7 cellular contexts compared by ENCODE assay signal in genomic region chr17:62137013-62137733, GRCh38.
DNase-seq lines count a peak whose midpoint lies in the region; ATAC-seq, FAIRE-seq and TF ChIP-seq lines count a peak whose summit lies in the region.
"Not testable (repeated sequence)": the region's sequence is repeated elsewhere in the genome, so short reads cannot be mapped to it uniquely, and the experiment has no call there.

No MANE protein-coding gene starts in this region.

- not testable (repeated sequence) for H3K27ac Mint-ChIP-seq in GM23338; activated T-cell treated with anti-CD3 and anti-CD28 coated beads, Interleukin-2, amount 50 U/mL, for 72 hours; activated naive CD4-positive, alpha-beta T cell treated with anti-CD3 and anti-CD28 coated beads, Interleukin-2, amount 10 ng/mL, durations not matched to agents 7 days and 5 days; effector memory CD8-positive, alpha-beta T cell; stimulated activated effector memory CD8-positive, alpha-beta T cell treated with anti-CD3 and anti-CD28 coated beads, Interleukin-12 subunit alpha, Interleukin-12 subunit beta, amount 100 ng/mL, for 72 hours

- not testable (repeated sequence) for H2BK120ac ChIP-seq in neuronal stem cell (ENCODE audit: low read depth, low read length)

- H2BK15ac ChIP-seq in neuronal stem cell (ENCODE audit: low read length), result not testable (repeated sequence)

- ATAC-seq in GM23338; activated T-cell treated with anti-CD3 and anti-CD28 coated beads, Interleukin-2, amount 50 U/mL, for 72 hours (replicated peaks in 1 of 2); effector memory CD8-positive, alpha-beta T cell (replicated peaks); stimulated activated effector memory CD8-positive, alpha-beta T cell treated with anti-CD3 and anti-CD28 coated beads, Interleukin-12 subunit alpha, Interleukin-12 subunit beta, amount 100 ng/mL, for 72 hours: not testable (repeated sequence)

- not testable (repeated sequence) for H3K9me3 Mint-ChIP-seq in GM23338; activated T-cell treated with anti-CD3 and anti-CD28 coated beads, Interleukin-2, amount 50 U/mL, for 72 hours; activated naive CD4-positive, alpha-beta T cell treated with anti-CD3 and anti-CD28 coated beads, Interleukin-2, amount 10 ng/mL, durations not matched to agents 7 days and 5 days; effector memory CD8-positive, alpha-beta T cell; stimulated activated effector memory CD8-positive, alpha-beta T cell treated with anti-CD3 and anti-CD28 coated beads, Interleukin-12 subunit alpha, Interleukin-12 subunit beta, amount 100 ng/mL, for 72 hours

- H3K4me1 ChIP-seq in GM23338 (ENCODE audit: insufficient read depth); neuronal stem cell (ENCODE audit: control insufficient read depth in 2 of 2, insufficient read depth in 1 of 2, low read depth in 1 of 2, low read length in 2 of 2): not testable (repeated sequence)

- not testable (repeated sequence) for H4K8ac ChIP-seq in neuronal stem cell (ENCODE audit: low read depth, low read length)

- CTCF ChIA-PET in activated naive CD4-positive, alpha-beta T cell treated with anti-CD3 and anti-CD28 coated beads, Interleukin-2, amount 10 ng/mL, durations not matched to agents 7 days and 5 days (lab: Charles Lee), result not testable (repeated sequence)

- TF ChIP-seq CTCF in GM23338 (conservative IDR thresholded peaks at IDR 0.05; ENCODE audit: low read depth in 2 of 2); bronchial epithelial cell (IDR thresholded peaks at IDR 0.05; ENCODE audit: insufficient read depth, low read length, severe bottlenecking): not testable (repeated sequence)

- H3K4me2 ChIP-seq in GM23338; neuronal stem cell (ENCODE audit: insufficient read depth, low read length, poor library complexity, severe bottlenecking): not testable (repeated sequence)

- H3K27me3 Mint-ChIP-seq in GM23338 (ENCODE audit: insufficient read depth, low read depth, poor library complexity), result not testable (repeated sequence)
- H3K27me3 Mint-ChIP-seq in activated T-cell treated with anti-CD3 and anti-CD28 coated beads, Interleukin-2, amount 50 U/mL, for 72 hours (ENCODE audit: low read depth), result peaks cover 44% of the 10 kb centered on the region
- peaks cover 56% of the 10 kb centered on the region for H3K27me3 Mint-ChIP-seq in activated naive CD4-positive, alpha-beta T cell treated with anti-CD3 and anti-CD28 coated beads, Interleukin-2, amount 10 ng/mL, durations not matched to agents 7 days and 5 days
- peaks cover 34 to 55% of the 10 kb centered on the region in 2 donors for H3K27me3 Mint-ChIP-seq in effector memory CD8-positive, alpha-beta T cell

- H3F3A ChIP-seq in GM23338 (replicated peaks; ENCODE audit: low read depth), result not testable (repeated sequence)

- H3K27me3 ChIP-seq in GM23338 (ENCODE audit: insufficient read depth); bronchial epithelial cell (ENCODE audit: control insufficient read depth, insufficient read depth, low read length); neuronal stem cell (ENCODE audit: control insufficient read depth in 3 of 3, insufficient read depth in 3 of 3, low read depth in 1 of 3, low read length in 3 of 3): not testable (repeated sequence)

- H3K18ac ChIP-seq in neuronal stem cell (ENCODE audit: low read length), result not testable (repeated sequence)

- H3K79me2 ChIP-seq in GM23338 (replicated peaks; ENCODE audit: insufficient read depth), result not testable (repeated sequence)

- not testable (repeated sequence) for DNase-seq in GM23338 (ENCODE audit: low spot score); activated T-cell treated with anti-CD3 and anti-CD28 coated beads, Interleukin-2, amount 50 U/mL, for 72 hours; activated naive CD4-positive, alpha-beta T cell treated with anti-CD3 and anti-CD28 coated beads, Interleukin-2, amount 10 ng/mL, durations not matched to agents 7 days and 5 days; bronchial epithelial cell (ENCODE audit: low read depth); effector memory CD8-positive, alpha-beta T cell; neuronal stem cell (ENCODE audit: low spot score); stimulated activated effector memory CD8-positive, alpha-beta T cell treated with anti-CD3 and anti-CD28 coated beads, Interleukin-12 subunit alpha, Interleukin-12 subunit beta, amount 100 ng/mL, for 72 hours (ENCODE audit: low spot score in 2 of 2)

- H4K91ac ChIP-seq in neuronal stem cell (ENCODE audit: low read depth, low read length, poor library complexity), result not testable (repeated sequence)

- not testable (repeated sequence) for H3K79me1 ChIP-seq in neuronal stem cell (ENCODE audit: low read depth, low read length)

- H3K9me3 ChIP-seq in neuronal stem cell (replicated peaks in 1 of 2; ENCODE audit: control insufficient read depth in 2 of 2, insufficient read depth in 1 of 2, low read depth in 1 of 2, low read length in 2 of 2), result not testable (repeated sequence)

- H3K4me3 ChIP-seq in GM23338, result 0 out of 2 replicates have a peak overlapping the region, but pooled peaks have one; percentile 46
- H3K4me3 ChIP-seq in bronchial epithelial cell (ENCODE audit: low read depth, low read length); neuronal stem cell (ENCODE audit: low read length in 2 of 2): not testable (repeated sequence)

- not testable (repeated sequence) for H3K23ac ChIP-seq in neuronal stem cell (ENCODE audit: low read depth, low read length, poor library complexity)

- H2AFZ ChIP-seq in GM23338, result 0 out of 2 replicates have a peak overlapping the region, but pooled peaks have one; percentile 47
- H2AFZ ChIP-seq in neuronal stem cell (ENCODE audit: low read length), result not testable (repeated sequence)

- peak; percentile 36 for FAIRE-seq in bronchial epithelial cell (lab: Jason Lieb, UNC)

- H3K9ac ChIP-seq in neuronal stem cell (ENCODE audit: low read depth, low read length, poor library complexity), result not testable (repeated sequence)

- not testable (repeated sequence) for H3K9me2 ChIP-seq in GM23338 (ENCODE audit: insufficient read depth)

- H3K4me3 Mint-ChIP-seq in GM23338, result not testable (repeated sequence)
- peak overlapping the region; percentile 51 to 60 for H3K4me3 Mint-ChIP-seq in activated T-cell treated with anti-CD3 and anti-CD28 coated beads, Interleukin-2, amount 50 U/mL, for 72 hours
- H3K4me3 Mint-ChIP-seq in activated naive CD4-positive, alpha-beta T cell treated with anti-CD3 and anti-CD28 coated beads, Interleukin-2, amount 10 ng/mL, durations not matched to agents 7 days and 5 days, result peak overlapping the region; percentile 23
- peak overlapping the region; percentile 15 to 46 for H3K4me3 Mint-ChIP-seq in effector memory CD8-positive, alpha-beta T cell
- H3K4me3 Mint-ChIP-seq in stimulated activated effector memory CD8-positive, alpha-beta T cell treated with anti-CD3 and anti-CD28 coated beads, Interleukin-12 subunit alpha, Interleukin-12 subunit beta, amount 100 ng/mL, for 72 hours, result peak overlapping the region; percentile 24

- not testable (repeated sequence) for H2AK5ac ChIP-seq in neuronal stem cell (ENCODE audit: low read depth, low read length)

- WGBS in neuronal stem cell (ENCODE audit: extremely low coverage in 2 of 2, insufficient read length in 2 of 2, insufficient replicate concordance in 1 of 2), 2 donors, result no CpG with 5 or more reads among the region's 40 CpGs

- H3K4ac ChIP-seq in neuronal stem cell (ENCODE audit: low read length), result not testable (repeated sequence)

- H2BK5ac ChIP-seq in neuronal stem cell (ENCODE audit: low read length), result not testable (repeated sequence)

- H3K14ac ChIP-seq in neuronal stem cell (ENCODE audit: low read length), result not testable (repeated sequence)

- H3K36me3 ChIP-seq in GM23338 (ENCODE audit: insufficient read depth); bronchial epithelial cell (ENCODE audit: control insufficient read depth, insufficient read depth, low read length); neuronal stem cell (replicated peaks in 1 of 2; ENCODE audit: control insufficient read depth in 2 of 2, insufficient read depth in 2 of 2, low read length in 2 of 2): not testable (repeated sequence)

- H3K27ac ChIP-seq in GM23338 (ENCODE audit: low read depth); neuronal stem cell (replicated peaks; ENCODE audit: low read length): not testable (repeated sequence)

- H4K20me1 ChIP-seq in GM23338 (replicated peaks; ENCODE audit: insufficient read depth), result not testable (repeated sequence)

- H3K4me1 Mint-ChIP-seq in GM23338; activated T-cell treated with anti-CD3 and anti-CD28 coated beads, Interleukin-2, amount 50 U/mL, for 72 hours (ENCODE audit: low read depth); activated naive CD4-positive, alpha-beta T cell treated with anti-CD3 and anti-CD28 coated beads, Interleukin-2, amount 10 ng/mL, durations not matched to agents 7 days and 5 days; effector memory CD8-positive, alpha-beta T cell (ENCODE audit: low read depth in 2 of 2); stimulated activated effector memory CD8-positive, alpha-beta T cell treated with anti-CD3 and anti-CD28 coated beads, Interleukin-12 subunit alpha, Interleukin-12 subunit beta, amount 100 ng/mL, for 72 hours: not testable (repeated sequence)

- H2BK12ac ChIP-seq in neuronal stem cell (ENCODE audit: low read length), result peak overlapping the region; percentile 73

- not testable (repeated sequence) for H3K36me3 Mint-ChIP-seq in GM23338 (ENCODE audit: low read depth); activated T-cell treated with anti-CD3 and anti-CD28 coated beads, Interleukin-2, amount 50 U/mL, for 72 hours (ENCODE audit: insufficient read depth in 2 of 2); activated naive CD4-positive, alpha-beta T cell treated with anti-CD3 and anti-CD28 coated beads, Interleukin-2, amount 10 ng/mL, durations not matched to agents 7 days and 5 days; effector memory CD8-positive, alpha-beta T cell (ENCODE audit: insufficient read depth); stimulated activated effector memory CD8-positive, alpha-beta T cell treated with anti-CD3 and anti-CD28 coated beads, Interleukin-12 subunit alpha, Interleukin-12 subunit beta, amount 100 ng/mL, for 72 hours
